14 cellular contexts compared by ENCODE assay signal in genomic region chr12:110556705-110557104, GRCh38. TPM values are rescaled to one million over a fixed set of nuclear protein-coding genes. Genes with fewer than 3 reads are reported as not detected.
DNase-seq lines count a peak whose midpoint lies in the region; ATAC-seq, FAIRE-seq and TF ChIP-seq lines count a peak whose summit lies in the region.
"Had no signal": no experiment of that assay in that cellular context is flagged by ENCODE, and none has a peak within 500 bp of the region (broad histone marks: within the 10 kb centered on the region; RNA-seq: fewer than 3 reads in every experiment).

No MANE protein-coding gene starts in this region.

- H3K9me3 ChIP-seq in astrocyte (ENCODE audit: insufficient read depth, low read depth, low read length) (no peaks in the 10 kb centered on the region), upper lobe of right lung (no peaks in the 10 kb centered on the region)
- no peaks in the 10 kb centered on the region for H3K9me3 ChIP-seq in naive thymus-derived CD4-positive, alpha-beta T cell (ENCODE audit: control insufficient read depth in 2 of 3, low read length in 3 of 3)
- H3K9me3 ChIP-seq: body of pancreas, thyroid gland had no signal

- no peak for ATAC-seq in GM23338
- no peak for ATAC-seq in naive thymus-derived CD4-positive, alpha-beta T cell
- no peak for ATAC-seq in GM18868 (IDR thresholded peaks at IDR 0.05; ENCODE audit: unreplicated experiment)
- ATAC-seq in upper lobe of right lung, result no peak
- ATAC-seq: activated T-cell treated with anti-CD3 and anti-CD28 coated beads, Interleukin-2, amount 50 U/mL, for 72 hours; body of pancreas; HCT116 had no signal

- no peak for FAIRE-seq in astrocyte (lab: Jason Lieb, UNC)
- FAIRE-seq: endometrium had no signal

- no peak overlapping the region for H3K4me3 Mint-ChIP-seq in GM23338
- H3K4me3 Mint-ChIP-seq in astrocyte (ENCODE audit: unreplicated experiment), result no peak overlapping the region
- peak overlapping the region in 3 of 10 donors; percentile 35 to 63 (median 42) for H3K4me3 Mint-ChIP-seq in naive thymus-derived CD4-positive, alpha-beta T cell
- H3K4me3 Mint-ChIP-seq: activated T-cell treated with anti-CD3 and anti-CD28 coated beads, Interleukin-2, amount 50 U/mL, for 72 hours had no signal

- H3K27ac Mint-ChIP-seq in GM23338 (peak overlapping the region; percentile 63; the same call in 1 of the 2 replicates), astrocyte (ENCODE audit: unreplicated experiment) (peak overlapping the region; percentile 23)
- H3K27ac Mint-ChIP-seq in naive thymus-derived CD4-positive, alpha-beta T cell, result peak overlapping the region in 6 of 9 donors; percentile 35 to 71 (median 58)
- H3K27ac Mint-ChIP-seq: activated T-cell treated with anti-CD3 and anti-CD28 coated beads, Interleukin-2, amount 50 U/mL, for 72 hours had no signal

- H2AFZ ChIP-seq in GM23338, result no peak overlapping the region
- no peak overlapping the region for H2AFZ ChIP-seq in astrocyte (ENCODE audit: low read depth, low read length)

- no peak overlapping the region for H3K4me3 ChIP-seq in GM23338
- H3K4me3 ChIP-seq in astrocyte (ENCODE audit: insufficient read depth, low read depth, low read length), result no peak overlapping the region
- no peak overlapping the region for H3K4me3 ChIP-seq in naive thymus-derived CD4-positive, alpha-beta T cell (ENCODE audit: low read length)
- no peak overlapping the region for H3K4me3 ChIP-seq in upper lobe of right lung
- H3K4me3 ChIP-seq: body of pancreas, thyroid gland had no signal

- H3K36me3 Mint-ChIP-seq in GM23338 (ENCODE audit: low read depth), result peaks cover 3% of the 10 kb centered on the region; the same call in 2 of the 3 replicates
- peaks cover 3% of the 10 kb centered on the region for H3K36me3 Mint-ChIP-seq in astrocyte (ENCODE audit: low read depth, unreplicated experiment)
- peaks cover 0 to 21% (median 9%) of the 10 kb centered on the region in 5 donors for H3K36me3 Mint-ChIP-seq in naive thymus-derived CD4-positive, alpha-beta T cell

- intact Hi-C loops in naive thymus-derived CD4-positive, alpha-beta T cell (cut with micrococcal nuclease), result no loop called here
- intact Hi-C loops in upper lobe of right lung (cut with DNase I), result no loop called here

- H3K27me3 Mint-ChIP-seq in GM23338 (ENCODE audit: insufficient read depth, low read depth, poor library complexity) (no peaks in the 10 kb centered on the region), astrocyte (ENCODE audit: low read depth, unreplicated experiment) (no peaks in the 10 kb centered on the region)
- no peaks in the 10 kb centered on the region for H3K27me3 Mint-ChIP-seq in naive thymus-derived CD4-positive, alpha-beta T cell

- H4K20me1 ChIP-seq in GM23338 (replicated peaks; ENCODE audit: insufficient read depth) (peaks cover 19% of the 10 kb centered on the region), astrocyte (ENCODE audit: insufficient read depth, low read length) (peaks cover 42% of the 10 kb centered on the region)

- DNase-seq in GM23338 (ENCODE audit: low spot score) (no peak), astrocyte (ENCODE audit: low read depth) (no peak), HuH-7.5 (ENCODE audit: low spot score) (no peak), upper lobe of right lung (no peak)
- no peak for DNase-seq in naive thymus-derived CD4-positive, alpha-beta T cell
- DNase-seq: activated CD4-positive, alpha-beta T cell treated with anti-CD3 and anti-CD28 coated beads for 1 hour; activated T-cell treated with anti-CD3 and anti-CD28 coated beads, Interleukin-2, amount 50 U/mL, for 72 hours; body of pancreas; nucleus accumbens; stimulated activated CD4-positive, alpha-beta T cell treated with anti-CD3 and anti-CD28 coated beads, Interleukin-12 subunit alpha, Interleukin-12 subunit beta, amount 100 ng/mL, for 4 hours; thyroid gland had no signal

- CTCF ChIA-PET in naive thymus-derived CD4-positive, alpha-beta T cell (lab: Charles Lee), result interaction anchor here (0.7 to 6.6 kb wide), 2 partner anchors 44 to 1848 kb away, joined by 6 to 171 read pairs; no protein-coding TSS in a partner anchor

- POLR2A ChIA-PET in naive thymus-derived CD4-positive, alpha-beta T cell (lab: Charles Lee), result interaction anchor here (0.8 to 1.1 kb wide), 2 partner anchors 11 to 13 kb away, joined by 3 to 4 read pairs; no protein-coding TSS in a partner anchor

- no peaks in the 10 kb centered on the region for H3K9me3 Mint-ChIP-seq in GM23338
- no peaks in the 10 kb centered on the region for H3K9me3 Mint-ChIP-seq in astrocyte (ENCODE audit: unreplicated experiment)
- peaks cover 0 to 4% (median 0%) of the 10 kb centered on the region in 11 donors for H3K9me3 Mint-ChIP-seq in naive thymus-derived CD4-positive, alpha-beta T cell

- no peaks in the 10 kb centered on the region for H3K27me3 ChIP-seq in GM23338 (ENCODE audit: insufficient read depth)
- no peaks in the 10 kb centered on the region for H3K27me3 ChIP-seq in astrocyte (ENCODE audit: insufficient read depth, low read length)
- H3K27me3 ChIP-seq in naive thymus-derived CD4-positive, alpha-beta T cell (ENCODE audit: control insufficient read depth in 2 of 2, insufficient read depth in 2 of 2, low read length in 2 of 2), result no peaks in the 10 kb centered on the region
- no peaks in the 10 kb centered on the region for H3K27me3 ChIP-seq in upper lobe of right lung
- H3K27me3 ChIP-seq: body of pancreas, thyroid gland had no signal

- peaks cover 11% of the 10 kb centered on the region; the same call in 2 of the 3 replicates for H3K4me1 Mint-ChIP-seq in GM23338
- peaks cover 23% of the 10 kb centered on the region for H3K4me1 Mint-ChIP-seq in astrocyte (ENCODE audit: low read depth, unreplicated experiment)
- H3K4me1 Mint-ChIP-seq in naive thymus-derived CD4-positive, alpha-beta T cell, result peaks cover 38 to 81% (median 70%) of the 10 kb centered on the region in 7 donors

- TF ChIP-seq CTCF in GM23338 (conservative IDR thresholded peaks at IDR 0.05; ENCODE audit: low read depth in 2 of 2) (no peak), astrocyte (IDR thresholded peaks at IDR 0.05; ENCODE audit: insufficient read depth, low read depth, low read length) (no peak), upper lobe of right lung (IDR thresholded peaks at IDR 0.05) (no peak)

- H3K36me3 ChIP-seq in GM23338 (ENCODE audit: insufficient read depth) (no peaks in the 10 kb centered on the region), astrocyte (ENCODE audit: insufficient read depth, low read length) (no peaks in the 10 kb centered on the region), upper lobe of right lung (peaks cover 3% of the 10 kb centered on the region)
- H3K36me3 ChIP-seq in naive thymus-derived CD4-positive, alpha-beta T cell (ENCODE audit: control insufficient read depth in 2 of 3, insufficient read depth in 3 of 3, low read length in 3 of 3), result no peaks in the 10 kb centered on the region
- H3K36me3 ChIP-seq: thyroid gland had no signal

- no peak overlapping the region for H3K9ac ChIP-seq in astrocyte (ENCODE audit: low read length)

- no peaks in the 10 kb centered on the region for H3K9me2 ChIP-seq in GM23338 (ENCODE audit: insufficient read depth)

- H3K27ac ChIP-seq in GM23338 (ENCODE audit: low read depth) (no peak overlapping the region), astrocyte (ENCODE audit: low read depth, low read length) (no peak overlapping the region), upper lobe of right lung (no peak overlapping the region)
- H3K27ac ChIP-seq in naive thymus-derived CD4-positive, alpha-beta T cell (ENCODE audit: low read depth, low read length), result no peak overlapping the region
- H3K27ac ChIP-seq: body of pancreas, thyroid gland had no signal

- H3K4me2 ChIP-seq in GM23338 (no peak overlapping the region), astrocyte (ENCODE audit: low read length) (no peak overlapping the region)

- H3F3A ChIP-seq in GM23338 (replicated peaks; ENCODE audit: low read depth), result no peaks in the 10 kb centered on the region

- H3K4me1 ChIP-seq in GM23338 (ENCODE audit: insufficient read depth), result no peaks in the 10 kb centered on the region
- H3K4me1 ChIP-seq in astrocyte (ENCODE audit: insufficient read depth, low read length), result peaks cover 16% of the 10 kb centered on the region
- peaks cover 0 to 27% of the 10 kb centered on the region in 2 donors for H3K4me1 ChIP-seq in naive thymus-derived CD4-positive, alpha-beta T cell (ENCODE audit: control insufficient read depth in 2 of 2, insufficient read depth in 2 of 2, low read length in 2 of 2)
- H3K4me1 ChIP-seq in upper lobe of right lung, result peaks cover 25% of the 10 kb centered on the region

- H3K79me2 ChIP-seq in GM23338 (replicated peaks; ENCODE audit: insufficient read depth) (peaks cover 79% of the 10 kb centered on the region), astrocyte (ENCODE audit: insufficient read depth, low read length) (peaks cover 80% of the 10 kb centered on the region)

TF ChIP-seq in GM23338, 12 proteins besides CTCF, POLR2A, EP300 and RAD21 (continues in another document):
- no peak for TF ChIP-seq EZH2phosphoT487 (IDR thresholded peaks at IDR 0.05; ENCODE audit: unreplicated experiment)

RNA-seq across cellular contexts. Expression of gene PPTC7, which starts 26.4 kb away (rescaled TPM):
- 17.5 and 22.3 TPM in 2 replicates for total RNA-seq in GM23338 (2014; rRNA removed; shearing (Covaris generic))
- 5.2 and 7.5 TPM in 2 replicates for polyA plus RNA-seq in GM23338 (2016; fragmentation: Nextera tagmentation; extraction: Ambion mirVana)
- 14.9 and 16.6 TPM in 2 replicates for total RNA-seq in astrocyte
- total RNA-seq in naive thymus-derived CD4-positive, alpha-beta T cell, result 10 to 100 TPM; 36.7 to 43.8 (median 38.8) TPM
- polyA plus RNA-seq in naive thymus-derived CD4-positive, alpha-beta T cell, result 10 to 100 TPM in 1 of 2 donors, 1 to 10 TPM in 1; 9.7 to 10.7 TPM
- 26.4 TPM for total RNA-seq in upper lobe of right lung

RNA-seq across cellular contexts. Expression of gene RAD9B, which starts 54.6 kb away (rescaled TPM):
- not detected in 2 replicates for total RNA-seq in GM23338 (2014; rRNA removed; shearing (Covaris generic))
- polyA plus RNA-seq in GM23338 (2016; fragmentation: Nextera tagmentation; extraction: Ambion mirVana), result not detected in 2 replicates
- total RNA-seq in astrocyte, result 0.53 and 0.66 TPM in 2 replicates
- 1 to 10 TPM in 4 of 5 experiments, under 1 TPM in 1; 0.60 to 2.9 (median 1.1) TPM for total RNA-seq in naive thymus-derived CD4-positive, alpha-beta T cell
- under 1 TPM; 0.53 to 0.98 TPM for polyA plus RNA-seq in naive thymus-derived CD4-positive, alpha-beta T cell
- total RNA-seq in upper lobe of right lung, result 1.8 TPM

RNA-seq across cellular contexts. Expression of gene VPS29, which starts 54.8 kb away (rescaled TPM):
- total RNA-seq in GM23338 (2014; rRNA removed; shearing (Covaris generic)), result 39.1 and 82.1 TPM in 2 replicates
- polyA plus RNA-seq in GM23338 (2016; fragmentation: Nextera tagmentation; extraction: Ambion mirVana), result 103 and 115 TPM in 2 replicates
- total RNA-seq in astrocyte, result 78.1 and 80.7 TPM in 2 replicates
- total RNA-seq in naive thymus-derived CD4-positive, alpha-beta T cell, result 100 to 1,000 TPM in 3 of 5 experiments, 10 to 100 TPM in 2; 78.5 to 131 (median 115) TPM
- polyA plus RNA-seq in naive thymus-derived CD4-positive, alpha-beta T cell, result 100 to 1,000 TPM; 134 to 158 TPM
- total RNA-seq in upper lobe of right lung, result 99.0 TPM

RNA-seq across cellular contexts. Expression of gene TCTN1, which starts 57.2 kb away (rescaled TPM):
- 12.4 and 14.8 TPM in 2 replicates for total RNA-seq in GM23338 (2014; rRNA removed; shearing (Covaris generic))
- 10.5 and 10.6 TPM in 2 replicates for polyA plus RNA-seq in GM23338 (2016; fragmentation: Nextera tagmentation; extraction: Ambion mirVana)
- total RNA-seq in astrocyte (22.6 and 32.0 TPM in 2 replicates), upper lobe of right lung (30.4 TPM)
- total RNA-seq in naive thymus-derived CD4-positive, alpha-beta T cell, result 10 to 100 TPM in 3 of 5 experiments, 1 to 10 TPM in 2; 5.2 to 13.0 (median 10.2) TPM
- polyA plus RNA-seq in naive thymus-derived CD4-positive, alpha-beta T cell, result 1 to 10 TPM; 4.2 to 8.8 TPM
